15 cellular contexts compared by ENCODE assay signal in genomic region chr14:102164241-102164641, GRCh38. TPM values are rescaled to one million over a fixed set of nuclear protein-coding genes. Genes with fewer than 3 reads are reported as not detected.
DNase-seq lines count a peak whose midpoint lies in the region; ATAC-seq, FAIRE-seq and TF ChIP-seq lines count a peak whose summit lies in the region.
"Had no signal": no experiment of that assay in that cellular context is flagged by ENCODE, and none has a peak within 500 bp of the region (broad histone marks: within the 10 kb centered on the region; RNA-seq: fewer than 3 reads in every experiment).

No MANE protein-coding gene starts in this region.

- H3K36me3 ChIP-seq in H1 (ENCODE audit: control insufficient read depth in 2 of 4, insufficient read depth in 4 of 4, low read length in 3 of 4), result no peaks in the 10 kb centered on the region
- no peaks in the 10 kb centered on the region for H3K36me3 ChIP-seq in GM23338 (ENCODE audit: insufficient read depth)
- H3K36me3 ChIP-seq: colonic mucosa had no signal

- no peak overlapping the region for H2AFZ ChIP-seq in H1 (ENCODE audit: low read length)
- H2AFZ ChIP-seq in GM23338, result no peak overlapping the region

- no peak overlapping the region for H4K5ac ChIP-seq in H1 (ENCODE audit: insufficient read length, low read depth, low read length)

- no peak overlapping the region for H2AK5ac ChIP-seq in H1 (ENCODE audit: low read depth, low read length)

- no peak for TF ChIP-seq EP300 in H1 (IDR thresholded peaks at IDR 0.05; ENCODE audit: borderline replicate concordance in 1 of 2, low read depth in 2 of 2, low read length in 2 of 2)

- no peaks in the 10 kb centered on the region for H3K4me1 ChIP-seq in H1 (replicated peaks in 1 of 4; ENCODE audit: control insufficient read depth in 3 of 4, insufficient read depth in 4 of 4, low read length in 3 of 4)
- no peaks in the 10 kb centered on the region for H3K4me1 ChIP-seq in GM23338 (ENCODE audit: insufficient read depth)
- H3K4me1 ChIP-seq: colonic mucosa had no signal

- H4K91ac ChIP-seq in H1 (replicated peaks; ENCODE audit: insufficient read length, low read length), result no peak overlapping the region

- H3K79me1 ChIP-seq in H1 (ENCODE audit: low read depth, low read length), result peaks cover 12% of the 10 kb centered on the region

- TF ChIP-seq RAD21 in H1 (IDR thresholded peaks at IDR 0.05 in 1 of 2, conservative IDR thresholded peaks at IDR 0.05 in 1 of 2; ENCODE audit: low read depth in 2 of 2, low read length in 2 of 2), result no peak

- CTCF ChIA-PET in H1 (lab: Charles Lee; ENCODE audit: partially characterized antibody), result interaction anchor here (0.9 to 1.1 kb wide), 2 partner anchors 72 to 431 kb away, joined by 3 read pairs; no protein-coding TSS in a partner anchor

- H3K27ac ChIP-seq in H1 (ENCODE audit: low read depth, low read length), result no peak overlapping the region
- H3K27ac ChIP-seq in GM23338 (ENCODE audit: low read depth), result no peak overlapping the region
- H3K27ac ChIP-seq: colonic mucosa had no signal

- H3K27me3 ChIP-seq in H1 (replicated peaks in 1 of 4; ENCODE audit: control insufficient read depth in 3 of 4, extremely low read depth in 1 of 4, insufficient read depth in 3 of 4, low read length in 3 of 4) (no peaks in the 10 kb centered on the region), GM23338 (ENCODE audit: insufficient read depth) (no peaks in the 10 kb centered on the region)
- H3K27me3 ChIP-seq: colonic mucosa had no signal

- H3F3A ChIP-seq in GM23338 (replicated peaks; ENCODE audit: low read depth), result 0 out of 2 replicates have a peak, but pooled peaks cover 3% of the 10 kb centered on the region

- H3K56ac ChIP-seq in H1 (replicated peaks; ENCODE audit: insufficient read length, low read depth, low read length), result no peak overlapping the region

- no peak overlapping the region for H3K18ac ChIP-seq in H1 (ENCODE audit: extremely low read depth, low read length)

- H2BK120ac ChIP-seq in H1 (replicated peaks; ENCODE audit: low read depth, low read length), result no peak overlapping the region

- peaks cover 2% of the 10 kb centered on the region for H3K27me3 Mint-ChIP-seq in GM23338 (ENCODE audit: insufficient read depth, low read depth, poor library complexity)
- H3K27me3 Mint-ChIP-seq: activated B cell treated with CpG ODN at 0.5 μM for 24 hours; CD4-positive, alpha-beta T cell; stimulated activated naive CD8-positive, alpha-beta T cell treated with anti-CD3 and anti-CD28 coated beads, Interleukin-15, Interleukin-2, amounts not matched to agents 100 ng/mL and 50 ng/mL, for 24 hours had no signal

- H2BK15ac ChIP-seq in H1 (ENCODE audit: low read length), result no peak overlapping the region

- no peak overlapping the region for H3K14ac ChIP-seq in H1 (ENCODE audit: insufficient read length)

- no peak for TF ChIP-seq CTCF in H1 (IDR thresholded peaks at IDR 0.05; ENCODE audit: control extremely low read depth in 1 of 3, insufficient read depth in 1 of 3, low read depth in 1 of 3, low read length in 3 of 3)
- no peak for TF ChIP-seq CTCF in GM23338 (conservative IDR thresholded peaks at IDR 0.05; ENCODE audit: low read depth in 2 of 2)

- H4K20me1 ChIP-seq in H1 (replicated peaks in 1 of 2; ENCODE audit: control insufficient read depth in 1 of 2, insufficient read depth in 2 of 2, low read length in 2 of 2) (peaks cover 3 to 10% of the 10 kb centered on the region in 2 experiments), GM23338 (replicated peaks; ENCODE audit: insufficient read depth) (peaks cover 72% of the 10 kb centered on the region)

- H3K4me3 ChIP-seq in H1 (ENCODE audit: extremely low read depth in 1 of 4, insufficient read depth in 2 of 4, low read depth in 3 of 4, low read length in 4 of 4) (no peak overlapping the region), GM23338 (no peak overlapping the region)
- H3K4me3 ChIP-seq: colonic mucosa had no signal

- no peak overlapping the region; the same call in 1 of the 2 replicates for H3K27ac Mint-ChIP-seq in GM23338
- H3K27ac Mint-ChIP-seq: activated B cell treated with CpG ODN at 0.5 μM for 24 hours; CD4-positive, alpha-beta T cell; natural killer cell; stimulated activated naive CD8-positive, alpha-beta T cell treated with anti-CD3 and anti-CD28 coated beads, Interleukin-15, Interleukin-2, amounts not matched to agents 100 ng/mL and 50 ng/mL, for 24 hours had no signal

- POLR2A ChIA-PET in H1 (lab: Charles Lee; ENCODE audit: partially characterized antibody), result no interaction called here

- H3K9ac ChIP-seq in H1 (replicated peaks in 1 of 4; ENCODE audit: extremely low read depth in 1 of 4, low read depth in 3 of 4, low read length in 3 of 4), result no peak overlapping the region

- H3K4me3 Mint-ChIP-seq in GM23338, result no peak overlapping the region
- H3K4me3 Mint-ChIP-seq: activated B cell treated with CpG ODN at 0.5 μM for 24 hours; CD4-positive, alpha-beta T cell; natural killer cell; stimulated activated naive CD8-positive, alpha-beta T cell treated with anti-CD3 and anti-CD28 coated beads, Interleukin-15, Interleukin-2, amounts not matched to agents 100 ng/mL and 50 ng/mL, for 24 hours had no signal

- no peak overlapping the region for H2BK12ac ChIP-seq in H1 (ENCODE audit: low read depth, low read length)

- DNase-seq in EH (ENCODE audit: low read depth) (peak; percentile 56), OCI-M1 (lab: John Stamatoyannopoulos, UW) (peak; percentile 5), H1 (ENCODE audit: low read depth in 1 of 2, low spot score in 2 of 2) (no peak), lung microvascular endothelial cell (ENCODE audit: low read depth in 2 of 2) (peak; percentile 17 to 60), T-helper 1 cell (no peak), GM23338 (ENCODE audit: low spot score) (no peak)
- no peak for DNase-seq in effector CD8-positive, alpha-beta T cell (lab: John Stamatoyannopoulos, UW)
- DNase-seq: activated B cell treated with CpG ODN at 0.5 μM for 24 hours; CD4-positive, alpha-beta T cell; colonic mucosa; natural killer cell; NCI-H2171; stimulated activated CD4-positive, alpha-beta T cell treated with anti-CD3 and anti-CD28 coated beads, Interleukin-1b, Interleukin-23, amount 100 ng/mL, for 48 hours had no signal

- no peaks in the 10 kb centered on the region for H3K23me2 ChIP-seq in H1 (ENCODE audit: low read depth, low read length)

- H3K4ac ChIP-seq in H1 (replicated peaks; ENCODE audit: insufficient read length, low read depth, low read length), result no peak overlapping the region

- WGBS in H1 (ENCODE audit: extremely low coverage in 1 of 2, insufficient coverage in 1 of 2, insufficient read length in 1 of 2, insufficient replicate concordance in 2 of 2, low coverage in 1 of 2, low lambda C conversion rate in 2 of 2, missing lambda C conversion rate in 1 of 2), 2 experiments, result 96% methylated on average over 4 of the region's 4 CpGs; no CpG with 5 or more reads in 1 of the 2 experiments

- no peak overlapping the region for H2BK5ac ChIP-seq in H1 (ENCODE audit: low read depth, low read length)

- H3K4me1 Mint-ChIP-seq in GM23338, result peaks cover 11% of the 10 kb centered on the region

- no peaks in the 10 kb centered on the region for H3K9me3 ChIP-seq in H1 (ENCODE audit: insufficient read depth in 2 of 2, low read depth in 1 of 2, low read length in 1 of 2)
- H3K9me3 ChIP-seq: colonic mucosa had no signal

- no peaks in the 10 kb centered on the region for H3K9me2 ChIP-seq in GM23338 (ENCODE audit: insufficient read depth)

- no peak overlapping the region for H4K8ac ChIP-seq in H1 (ENCODE audit: extremely low read depth, insufficient read depth, low read length)

- no peak overlapping the region for H2BK20ac ChIP-seq in H1 (ENCODE audit: low read length)

- peaks cover 3 to 76% of the 10 kb centered on the region in 2 experiments; a peak in 3 of 4 replicates for H3K79me2 ChIP-seq in H1 (ENCODE audit: control insufficient read depth in 1 of 2, insufficient read depth in 2 of 2, low read length in 2 of 2)
- H3K79me2 ChIP-seq in GM23338 (replicated peaks; ENCODE audit: insufficient read depth), result peaks cover 94% of the 10 kb centered on the region

- H3K36me3 Mint-ChIP-seq in GM23338 (ENCODE audit: low read depth), result no peaks in the 10 kb centered on the region; the same call in 2 of the 3 replicates
- H3K36me3 Mint-ChIP-seq: natural killer cell had no signal

- TF ChIP-seq POLR2A in H1 (IDR thresholded peaks at IDR 0.05; ENCODE audit: control extremely low read depth in 1 of 2, low read depth in 2 of 2, low read length in 2 of 2), result no peak

- ATAC-seq in GM23338 (no peak), GM19023 (IDR thresholded peaks at IDR 0.05; ENCODE audit: unreplicated experiment) (no peak)

- no peak overlapping the region for H3K4me2 ChIP-seq in H1 (ENCODE audit: insufficient read depth in 1 of 2, low read depth in 2 of 2, low read length in 2 of 2)
- no peak overlapping the region for H3K4me2 ChIP-seq in GM23338

- FAIRE-seq in H1 (lab: Jason Lieb, UNC), result no peak

- H3K23ac ChIP-seq in H1 (ENCODE audit: insufficient read length), result no peak overlapping the region

- no peaks in the 10 kb centered on the region for H3K9me3 Mint-ChIP-seq in GM23338
- H3K9me3 Mint-ChIP-seq: activated B cell treated with CpG ODN at 0.5 μM for 24 hours; CD4-positive, alpha-beta T cell; natural killer cell; stimulated activated naive CD8-positive, alpha-beta T cell treated with anti-CD3 and anti-CD28 coated beads, Interleukin-15, Interleukin-2, amounts not matched to agents 100 ng/mL and 50 ng/mL, for 24 hours had no signal

TF ChIP-seq in H1, 55 proteins besides CTCF, POLR2A, EP300 and RAD21 (continues in another document):
- TF ChIP-seq ZNF274 (IDR thresholded peaks at IDR 0.05; ENCODE audit: borderline replicate concordance, extremely low read depth, low read length) (no peak), HDAC6 (IDR thresholded peaks at IDR 0.05; ENCODE audit: low read depth, low read length) (no peak), TCF12 (IDR thresholded peaks at IDR 0.05; ENCODE audit: low read depth, low read length) (no peak)

RNA-seq across cellular contexts. Expression of gene WDR20, which starts 24.5 kb away (rescaled TPM):
- 26.6 and 26.7 TPM in 2 replicates for total RNA-seq in H1 (2021; fragmentation: NEBNext Ultra II Directional; extraction: Animal tissue kit (Norgen Biotek cat#: 25700))
- 10.9 and 11.2 TPM in 2 replicates for polyA plus RNA-seq in H1 (2011; rRNA removed)
- polyA plus RNA-seq in H1 (2011; cell fraction: cytosol; rRNA removed), result 14.2 TPM
- 14.9 TPM for polyA plus RNA-seq in H1 (2011; cell fraction: nucleus; rRNA removed)
- polyA plus RNA-seq in H1 (2012, experiment 1 of 2), result 15.3 to 17.9 TPM (median 15.8 TPM) in 4 replicates
- 4.0 TPM for polyA plus RNA-seq in H1 (2012, experiment 2 of 2)
- polyA plus RNA-seq in H1 (2013, experiment 1 of 2), result 13.7 TPM
- 13.7 TPM for polyA plus RNA-seq in H1 (2013, experiment 2 of 2)
- 35.7 and 35.9 TPM in 2 replicates for polyA minus RNA-seq in H1 (2011; rRNA and poly(A)+ RNA removed)
- polyA minus RNA-seq in H1 (2011; cell fraction: cytosol; rRNA and poly(A)+ RNA removed), result 19.2 TPM
- polyA minus RNA-seq in H1 (2011; cell fraction: nucleus; rRNA and poly(A)+ RNA removed), result 35.8 TPM
- 10.2 and 17.5 TPM in 2 replicates for total RNA-seq in lung microvascular endothelial cell
- total RNA-seq in GM23338 (2014; rRNA removed; shearing (Covaris generic)), result 21.0 and 24.6 TPM in 2 replicates
- polyA plus RNA-seq in GM23338 (2016; fragmentation: Nextera tagmentation; extraction: Ambion mirVana), result 17.0 and 17.9 TPM in 2 replicates

Comparison
In these comparisons a context has a peak if more than half of its experiments do, and no peak if none do; other contexts are left out.
1. DNase-seq: peak in EH (single experiment), OCI-M1 (single experiment) and lung microvascular endothelial cell (2 of 2); none in H1 (0 of 2), T-helper 1 cell (0 of 5), GM23338 (single experiment) and effector CD8-positive, alpha-beta T cell (single experiment).